ENCODE assay signal across 23 cellular contexts in the genomic region with DNA sequence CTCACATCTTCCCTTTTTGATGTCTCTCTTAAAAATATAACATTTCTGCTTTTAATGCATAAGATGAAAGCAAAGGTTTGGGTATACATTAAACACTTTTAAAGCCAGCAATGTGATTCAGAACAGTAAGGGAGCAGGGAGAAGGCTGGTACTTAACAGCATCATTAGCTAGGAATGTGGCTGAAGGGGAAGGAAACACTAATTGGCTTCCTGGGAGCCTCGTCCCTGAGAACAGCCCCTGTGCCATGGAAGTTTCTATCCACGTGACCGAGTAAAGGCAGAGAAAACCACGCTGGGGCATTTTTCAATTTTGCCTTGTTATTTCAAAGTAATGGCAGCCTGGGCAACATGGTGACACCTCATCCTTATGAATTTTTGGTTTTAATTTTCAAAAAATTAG.
A peak's percentile ranks its signal among the peaks of the same experiment; 100 is the strongest.
DNase-seq lines count a peak whose midpoint lies in the region; ATAC-seq, FAIRE-seq and TF ChIP-seq lines count a peak whose summit lies in the region.
"Had no signal": no experiment of that assay in that cellular context is flagged by ENCODE, and none has a peak within 500 bp of the region (broad histone marks: within the 10 kb centered on the region; RNA-seq: fewer than 3 reads in every experiment).

No MANE protein-coding gene starts in this region.

- H3K4me3 ChIP-seq in A673 (ENCODE audit: low read depth, low read length, poor library complexity, severe bottlenecking): no peak overlapping the region
- no peak overlapping the region for H3K4me3 ChIP-seq in H7 (ENCODE audit: insufficient read depth, low read depth, low read length)
- no peak overlapping the region for H3K4me3 ChIP-seq in bronchial epithelial cell (ENCODE audit: low read depth, low read length)
- H3K4me3 ChIP-seq in mesenchymal stem cell (ENCODE audit: insufficient read depth in 1 of 2, low read depth in 1 of 2, low read length in 2 of 2): no peak overlapping the region
- H3K4me3 ChIP-seq: esophagus squamous epithelium, gastroesophageal sphincter, pancreas, Peyer's patch, sigmoid colon had no signal

- no peak overlapping the region for H2BK120ac ChIP-seq in mesenchymal stem cell (ENCODE audit: low read depth, low read length)

- H3K9me3 ChIP-seq in A673 (ENCODE audit: low read depth, low read length, poor library complexity, severe bottlenecking) (peaks cover 2% of the 10 kb centered on the region), mesenchymal stem cell (ENCODE audit: control insufficient read depth, low read length) (no peaks in the 10 kb centered on the region)
- H3K9me3 ChIP-seq: pancreas had no signal

- H3K18ac ChIP-seq in mesenchymal stem cell (ENCODE audit: low read depth in 1 of 2, low read length in 2 of 2): no peak overlapping the region

- no peak overlapping the region for H3K27ac ChIP-seq in A673 (ENCODE audit: low read depth, low read length, poor library complexity, severe bottlenecking)
- H3K27ac ChIP-seq in mesenchymal stem cell (ENCODE audit: low read length, poor library complexity, severe bottlenecking): no peak overlapping the region
- H3K27ac ChIP-seq: esophagus squamous epithelium, gastroesophageal sphincter, pancreas, Peyer's patch, sigmoid colon had no signal

- no peak for FAIRE-seq in bronchial epithelial cell (lab: Jason Lieb, UNC)
- FAIRE-seq: D721Med, HTR-8/SVneo, pancreas had no signal

- H3K79me1 ChIP-seq in mesenchymal stem cell (replicated peaks; ENCODE audit: low read length, poor library complexity, severe bottlenecking): no peaks in the 10 kb centered on the region

- POLR2A ChIA-PET in A673 (lab: Charles Lee; ENCODE audit: low non-redundant PET): no interaction called here

- BruUV-seq in A673 (replicated peaks; lab: Mats Ljungman, UMichigan): no TSS peak

- no peaks in the 10 kb centered on the region for H3K36me3 ChIP-seq in A673 (ENCODE audit: insufficient read depth, low read length, poor library complexity, severe bottlenecking)
- no peaks in the 10 kb centered on the region for H3K36me3 ChIP-seq in H7 (replicated peaks; ENCODE audit: control insufficient read depth, insufficient read depth, low read length)
- no peaks in the 10 kb centered on the region for H3K36me3 ChIP-seq in bronchial epithelial cell (ENCODE audit: control insufficient read depth, insufficient read depth, low read length)
- H3K36me3 ChIP-seq in mesenchymal stem cell (ENCODE audit: control insufficient read depth in 1 of 2, insufficient read depth in 2 of 2, low read depth in 1 of 2, low read length in 2 of 2): no peaks in the 10 kb centered on the region
- H3K36me3 ChIP-seq: esophagus squamous epithelium, gastroesophageal sphincter, pancreas, Peyer's patch, sigmoid colon had no signal

- H3K9ac ChIP-seq in mesenchymal stem cell (ENCODE audit: low read length): no peak overlapping the region

- CTCF ChIA-PET in A673 (lab: Charles Lee): no interaction called here

- no peak overlapping the region for H2BK12ac ChIP-seq in mesenchymal stem cell (ENCODE audit: low read length in 2 of 2)

- no peak for ATAC-seq in GM21619 (IDR thresholded peaks at IDR 0.05; ENCODE audit: unreplicated experiment)
- ATAC-seq in GM21447 (IDR thresholded peaks at IDR 0.05; ENCODE audit: unreplicated experiment): no peak
- ATAC-seq: effector memory CD8-positive, alpha-beta T cell; gastroesophageal sphincter; left colon; naive thymus-derived CD4-positive, alpha-beta T cell had no signal

- no peak overlapping the region for H3K4ac ChIP-seq in mesenchymal stem cell (ENCODE audit: low read depth in 1 of 2, low read length in 2 of 2)

- 27% methylated on average over 4 of the region's 4 CpGs for WGBS in mesenchymal stem cell

- TF ChIP-seq CTCF in A673 (conservative IDR thresholded peaks at IDR 0.05; ENCODE audit: low read depth, low read length) (no peak), bronchial epithelial cell (IDR thresholded peaks at IDR 0.05; ENCODE audit: insufficient read depth, low read length, severe bottlenecking) (no peak)

- H3K27me3 ChIP-seq in A673 (replicated peaks; ENCODE audit: insufficient read depth, low read depth, low read length, poor library complexity) (no peaks in the 10 kb centered on the region), H7 (ENCODE audit: control insufficient read depth, insufficient read depth, low read length) (no peaks in the 10 kb centered on the region), bronchial epithelial cell (ENCODE audit: control insufficient read depth, insufficient read depth, low read length) (no peaks in the 10 kb centered on the region), mesenchymal stem cell (ENCODE audit: control insufficient read depth in 1 of 2, insufficient read depth in 1 of 2, low read length in 2 of 2) (peaks cover 0 to 70% of the 10 kb centered on the region in 2 experiments)
- H3K27me3 ChIP-seq: pancreas, Peyer's patch, sigmoid colon had no signal

- H4K91ac ChIP-seq in mesenchymal stem cell (ENCODE audit: low read length): no peak overlapping the region

- H3K4me2 ChIP-seq in mesenchymal stem cell (ENCODE audit: low read length, poor library complexity, severe bottlenecking): no peak overlapping the region

- H2AK5ac ChIP-seq in mesenchymal stem cell (ENCODE audit: low read length, severe bottlenecking): no peak overlapping the region

- peaks cover 14% of the 10 kb centered on the region for H3K4me1 ChIP-seq in A673 (ENCODE audit: insufficient read depth, low read length, poor library complexity, severe bottlenecking)
- no peaks in the 10 kb centered on the region for H3K4me1 ChIP-seq in mesenchymal stem cell (ENCODE audit: control insufficient read depth, insufficient read depth, low read depth, low read length)
- H3K4me1 ChIP-seq: Peyer's patch had no signal

- no peak overlapping the region for H4K8ac ChIP-seq in mesenchymal stem cell (ENCODE audit: low read length)

- H2AFZ ChIP-seq in mesenchymal stem cell (ENCODE audit: low read depth, low read length): no peak overlapping the region

- intact Hi-C loops in A673 (cut with micrococcal nuclease; ENCODE audit: unreplicated experiment): no loop called here

- H2BK15ac ChIP-seq in mesenchymal stem cell (ENCODE audit: low read depth, poor library complexity, severe bottlenecking): no peak overlapping the region

- H3K23ac ChIP-seq in mesenchymal stem cell (ENCODE audit: low read length in 2 of 2): no peak overlapping the region

- DNase-seq in A673 (ENCODE audit: low spot score) (peak; percentile 77), H7 (peak; percentile 34), bronchial epithelial cell (ENCODE audit: low read depth) (peak; percentile 44), mesenchymal stem cell (peak; percentile 6), T-helper 2 cell (no peak), D341Med (ENCODE audit: low spot score) (no peak)
- DNase-seq: activated CD4-positive, alpha-beta T cell treated with anti-CD3 and anti-CD28 coated beads, Interleukin-2, amount 10 ng/mL, durations not matched to agents 24 days and 14 days; activated naive CD4-positive, alpha-beta T cell treated with anti-CD3 and anti-CD28 coated beads, Interleukin-2, amount 50 U/mL, for 16 hours; aorta; effector memory CD8-positive, alpha-beta T cell; esophagus squamous epithelium; left colon; naive thymus-derived CD4-positive, alpha-beta T cell; NCI-H2029 treated with DMSO at 0.1 percent for 48 hours; NK-92 treated with Interleukin-12 subunit alpha and Interleukin-12 subunit beta, amount 100 ng/mL, for 24 hours; Peyer's patch; sigmoid colon had no signal

- no peak overlapping the region for H2BK5ac ChIP-seq in mesenchymal stem cell (ENCODE audit: low read depth, low read length, poor library complexity, severe bottlenecking)

- no peak overlapping the region for H3K14ac ChIP-seq in mesenchymal stem cell (ENCODE audit: low read length in 2 of 2)

Comparison
In these comparisons a context has a peak if more than half of its experiments do, and no peak if none do; other contexts are left out.
1. DNase-seq: peak in A673 (single experiment), H7 (single experiment), bronchial epithelial cell (single experiment) and mesenchymal stem cell (single experiment); none in T-helper 2 cell (0 of 5) and D341Med (single experiment).